18 cellular contexts compared by ENCODE assay signal in the genomic region with DNA sequence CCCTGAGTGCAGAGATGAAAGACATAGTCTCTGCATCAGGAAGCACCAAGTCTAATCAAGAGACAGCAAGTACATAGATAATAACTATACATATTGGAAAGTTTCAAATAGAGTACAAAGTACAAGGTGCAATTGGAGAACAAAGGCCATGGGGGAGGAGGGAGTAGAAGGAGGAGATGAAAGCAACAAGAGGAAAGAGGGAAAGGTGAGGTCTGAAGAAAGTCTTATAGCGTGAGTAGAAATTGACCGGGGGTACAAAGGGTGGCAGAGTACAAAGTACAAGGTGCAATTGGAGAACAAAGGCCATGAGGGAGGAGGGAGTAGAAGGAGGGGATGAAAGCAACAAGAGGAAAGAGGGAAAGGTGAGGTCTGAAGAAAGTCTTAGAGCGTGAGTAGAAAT.
"Had no signal": no experiment of that assay in that cellular context is flagged by ENCODE, and none has a peak within 500 bp of the region (broad histone marks: within the 10 kb centered on the region; RNA-seq: fewer than 3 reads in every experiment).

No MANE protein-coding gene starts in this region.

- H3K4me3 ChIP-seq: esophagus muscularis mucosa, lower lobe of right lung, right atrium auricular region, smooth muscle cell, tibial artery, upper lobe of right lung, vagina had no signal

- H3K36me3 ChIP-seq: esophagus muscularis mucosa, lower lobe of right lung, right atrium auricular region, tibial artery, upper lobe of right lung, vagina had no signal

- H3K4me1 ChIP-seq: right atrium auricular region, tibial artery had no signal

- H3K27me3 ChIP-seq: esophagus muscularis mucosa, foreskin keratinocyte, right atrium auricular region, tibial artery, upper lobe of right lung, vagina had no signal

- H3K9me3 ChIP-seq: esophagus muscularis mucosa, lower lobe of right lung, right atrium auricular region, tibial artery, upper lobe of right lung, vagina had no signal

- ATAC-seq: effector memory CD8-positive, alpha-beta T cell; foreskin keratinocyte; left lobe of liver; lower lobe of right lung; naive thymus-derived CD4-positive, alpha-beta T cell; stimulated activated effector memory CD8-positive, alpha-beta T cell treated with anti-CD3 and anti-CD28 coated beads, Interleukin-12 subunit alpha, Interleukin-12 subunit beta, amount 100 ng/mL, for 72 hours; upper lobe of right lung had no signal

- H3K27ac ChIP-seq: epithelial cell of prostate, esophagus muscularis mucosa, lower lobe of right lung, right atrium auricular region, tibial artery, upper lobe of right lung had no signal

- H3K4me2 ChIP-seq: smooth muscle cell had no signal

- DNase-seq: effector memory CD8-positive, alpha-beta T cell; foreskin keratinocyte; kidney glomerular epithelial cell; lower lobe of right lung; midbrain; naive thymus-derived CD4-positive, alpha-beta T cell; nephron progenitor cell; stimulated activated CD4-positive, alpha-beta T cell treated with anti-CD3 and anti-CD28 coated beads, Interleukin-4, amount 100 ng/mL, for 1 hour; stimulated activated CD8-positive, alpha-beta memory T cell treated with anti-CD3 and anti-CD28 coated beads, Interleukin-4, amount 100 ng/mL, for 48 hours; tibial artery; upper lobe of right lung had no signal
